9 cellular contexts compared by ENCODE assay signal in the genomic region with DNA sequence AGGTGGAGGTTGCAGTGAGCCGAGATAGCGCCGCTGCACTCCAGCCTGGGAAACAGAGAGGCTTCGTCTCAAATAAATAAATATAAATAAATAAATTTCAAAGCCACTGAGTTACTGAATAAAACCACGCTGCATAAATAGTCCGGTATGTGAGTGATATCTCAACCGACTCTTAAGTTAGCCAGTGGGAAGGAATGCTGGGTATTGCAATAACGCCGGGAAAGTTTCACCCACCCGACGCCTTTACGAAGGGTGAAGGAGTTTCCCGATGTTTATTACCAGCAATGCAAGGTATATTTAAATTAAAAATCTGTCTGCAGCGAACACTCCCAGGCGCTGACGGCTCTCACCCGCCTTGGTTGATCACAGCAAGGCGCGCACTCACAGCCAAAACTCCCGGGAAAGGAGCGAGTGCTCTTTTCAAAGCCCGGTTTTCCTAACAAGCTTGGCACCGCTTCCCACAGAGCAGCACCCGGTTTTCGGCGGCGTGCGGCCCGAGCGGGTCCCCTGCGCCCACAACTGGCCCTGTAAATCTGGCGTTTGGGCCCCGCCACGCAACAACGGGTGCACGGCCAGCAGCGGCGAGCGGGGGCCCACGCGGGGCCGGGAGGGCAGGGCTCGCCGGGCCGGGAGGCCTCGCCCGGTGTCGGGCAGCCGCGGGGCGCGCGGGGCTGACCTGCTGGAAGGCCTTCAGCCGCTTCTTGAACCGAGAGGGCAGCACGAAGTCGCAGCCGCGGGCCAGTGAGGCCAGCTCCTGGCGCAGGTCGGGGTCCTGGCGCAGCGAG. TPM values are rescaled to one million over a fixed set of nuclear protein-coding genes. Genes with fewer than 3 reads are reported as not detected.
DNase-seq lines count a peak whose midpoint lies in the region; ATAC-seq, FAIRE-seq and TF ChIP-seq lines count a peak whose summit lies in the region.
"Had no signal": no experiment of that assay in that cellular context is flagged by ENCODE, and none has a peak within 500 bp of the region (broad histone marks: within the 10 kb centered on the region; RNA-seq: fewer than 3 reads in every experiment).

No MANE protein-coding gene starts in this region.

- peak overlapping the region; percentile 57 to 79 (median 65) for H3K4me3 ChIP-seq in HepG2 (replicated peaks in 1 of 3; ENCODE audit: insufficient read depth in 1 of 3, low read depth in 2 of 3, low read length in 3 of 3)
- no peak overlapping the region for H3K4me3 ChIP-seq in right lobe of liver
- H3K4me3 ChIP-seq in coronary artery: peak overlapping the region; percentile 69
- no peak overlapping the region for H3K4me3 ChIP-seq in mesendoderm (ENCODE audit: low read length)
- H3K4me3 ChIP-seq in vagina: peak overlapping the region; percentile 45 to 51

- 20% methylated on average over 28 of the region's 63 CpGs for WGBS in HepG2 (ENCODE audit: low lambda C conversion rate)
- WGBS in right lobe of liver (ENCODE audit: insufficient coverage, low coverage, low lambda C conversion rate, missing lambda C conversion rate): 46% methylated on average over 17 of the region's 63 CpGs
- WGBS in mesendoderm (ENCODE audit: extremely low coverage, insufficient coverage, low lambda C conversion rate): no CpG with 5 or more reads among the region's 63 CpGs

- peak overlapping the region; percentile 67 for H3K56ac ChIP-seq in mesendoderm (ENCODE audit: low read length)

- POLR2A ChIA-PET in HepG2 (lab: Yijun Ruan, JAX): no interaction called here

- 0 out of 2 replicates have a peak, but pooled peaks cover 6% of the 10 kb centered on the region for H4K20me1 ChIP-seq in HepG2 (ENCODE audit: insufficient read depth, low read length)

- TF ChIP-seq RAD21 in HepG2 (CRISPR knock-in tag; IDR thresholded peaks at IDR 0.05): no peak

- no peaks in the 10 kb centered on the region; a peak in 1 of 5 replicates for H3K27me3 ChIP-seq in HepG2 (ENCODE audit: control insufficient read depth in 1 of 2, insufficient read depth in 2 of 2, low read length in 2 of 2)
- H3K27me3 ChIP-seq in right lobe of liver: no peaks in the 10 kb centered on the region
- peaks cover 7% of the 10 kb centered on the region for H3K27me3 ChIP-seq in mesendoderm (ENCODE audit: insufficient read depth, low read length, poor library complexity)
- H3K27me3 ChIP-seq in vagina: no peaks in the 10 kb centered on the region

- H3K4me1 ChIP-seq in HepG2 (ENCODE audit: insufficient read depth, low read length): peaks cover 27% of the 10 kb centered on the region
- no peaks in the 10 kb centered on the region for H3K4me1 ChIP-seq in right lobe of liver
- H3K4me1 ChIP-seq in mesendoderm (ENCODE audit: control insufficient read depth, low read depth, low read length): no peaks in the 10 kb centered on the region
- H3K4me1 ChIP-seq in vagina: peaks cover 22% of the 10 kb centered on the region

- ATAC-seq in HepG2 (no peak), right lobe of liver (no peak)

- H3K27ac ChIP-seq in HepG2 (ENCODE audit: extremely low read length, insufficient read depth, low read length) (no peak overlapping the region), right lobe of liver (no peak overlapping the region), coronary artery (no peak overlapping the region), mesendoderm (ENCODE audit: low read depth, low read length) (no peak overlapping the region), vagina (no peak overlapping the region)

- no peak for TF ChIP-seq CTCF in HepG2 (CRISPR knock-in tag; IDR thresholded peaks at IDR 0.05)
- TF ChIP-seq CTCF in right lobe of liver (IDR thresholded peaks at IDR 0.05): no peak
- TF ChIP-seq CTCF in coronary artery (IDR thresholded peaks at IDR 0.05): no peak
- TF ChIP-seq CTCF in vagina (IDR thresholded peaks at IDR 0.05): no peak

- H3K18ac ChIP-seq in mesendoderm (ENCODE audit: low read length): no peak overlapping the region

- no peak for DNase-seq in HepG2 (ENCODE audit: low spot score)
- no peak for DNase-seq in right lobe of liver
- DNase-seq in coronary artery (ENCODE audit: low spot score): no peak
- no peak for DNase-seq in mesendoderm
- no peak for DNase-seq in vagina (ENCODE audit: extremely low spot score in 2 of 2)
- no peak for DNase-seq in cortex of kidney (lab: John Stamatoyannopoulos, UW)
- DNase-seq in NCI-H69 (lab: John Stamatoyannopoulos, UW): no peak
- DNase-seq in SKM-1 (lab: John Stamatoyannopoulos, UW; ENCODE audit: unreplicated experiment): no peak
- DNase-seq: DMS53 had no signal

- peaks cover 2% of the 10 kb centered on the region for H3K79me1 ChIP-seq in mesendoderm (ENCODE audit: low read length)

- H3K79me2 ChIP-seq in HepG2 (ENCODE audit: insufficient read depth, low read length) (peaks cover 7% of the 10 kb centered on the region), mesendoderm (ENCODE audit: control insufficient read depth, insufficient read depth, low read length) (peaks cover 1% of the 10 kb centered on the region)

- H4K8ac ChIP-seq in mesendoderm (ENCODE audit: low read depth, low read length): no peak overlapping the region

- H4K5ac ChIP-seq in mesendoderm (ENCODE audit: low read length): no peak overlapping the region

- H3K36me3 ChIP-seq in HepG2 (replicated peaks in 1 of 2; ENCODE audit: control insufficient read depth in 1 of 2, insufficient read depth in 2 of 2, low read length in 2 of 2) (no peaks in the 10 kb centered on the region), right lobe of liver (no peaks in the 10 kb centered on the region), mesendoderm (ENCODE audit: control insufficient read depth, insufficient read depth, low read length) (no peaks in the 10 kb centered on the region), vagina (no peaks in the 10 kb centered on the region)

- H3K9me3 ChIP-seq in HepG2 (ENCODE audit: low read length) (no peaks in the 10 kb centered on the region), right lobe of liver (no peaks in the 10 kb centered on the region), vagina (no peaks in the 10 kb centered on the region)

- no peak overlapping the region for H2BK120ac ChIP-seq in mesendoderm (ENCODE audit: low read depth, low read length)

- intact Hi-C loops in HepG2 (cut with micrococcal nuclease; ENCODE audit: unreplicated experiment): loop anchor here (10.0 kb wide), 1 partner anchor 48 kb away; no protein-coding TSS in a partner anchor
- intact Hi-C loops in right lobe of liver (cut with DNase I): no loop called here
- intact Hi-C loops in vagina (cut with DNase I): no loop called here

- H2BK15ac ChIP-seq in mesendoderm (replicated peaks; ENCODE audit: low read depth): no peak overlapping the region

- CTCF ChIA-PET in HepG2 (lab: Yijun Ruan, JAX; ENCODE audit: low intra/inter-chr PET ratio, low total read pairs): no interaction called here

- no peak overlapping the region for H2AFZ ChIP-seq in HepG2 (ENCODE audit: low read length)

- TF ChIP-seq POLR2A in HepG2 (IDR thresholded peaks at IDR 0.05; ENCODE audit: insufficient read depth in 1 of 2, low read depth in 2 of 2, low read length in 2 of 2) (no peak), right lobe of liver (IDR thresholded peaks at IDR 0.05) (no peak), vagina (IDR thresholded peaks at IDR 0.05) (no peak)

- H2AK5ac ChIP-seq in mesendoderm (ENCODE audit: low read length): no peak overlapping the region

- no peak overlapping the region for H2BK5ac ChIP-seq in mesendoderm (ENCODE audit: low read length)

- H3K9ac ChIP-seq in HepG2 (ENCODE audit: insufficient read depth, low read depth, low read length): peak overlapping the region; percentile 43
- peak overlapping the region; percentile 72 for H3K9ac ChIP-seq in mesendoderm (ENCODE audit: low read length)

- TF ChIP-seq EP300 in HepG2 (IDR thresholded peaks at IDR 0.05; ENCODE audit: low read depth in 2 of 2, low read length in 2 of 2) (no peak), HepG2 (CRISPR knock-in tag; IDR thresholded peaks at IDR 0.05; ENCODE audit: borderline replicate concordance) (no peak)

- no peak overlapping the region for H3K4ac ChIP-seq in mesendoderm (ENCODE audit: low read depth, low read length)

- FAIRE-seq in HepG2 (lab: Jason Lieb, UNC): no peak

- H3K4me2 ChIP-seq in HepG2 (ENCODE audit: low read depth, low read length) (peak overlapping the region; percentile 87), mesendoderm (ENCODE audit: low read length) (peak overlapping the region; percentile 27)

- H3K23ac ChIP-seq in mesendoderm (ENCODE audit: low read length): no peak overlapping the region

- in situ Hi-C loops in HepG2 (cut with HindIII; ENCODE audit: extremely low pct_ligation_motif_present, low pct_unique_long_range_greater_than_20kb): no loop called here

- BruUV-seq in HepG2 (replicated peaks; lab: Mats Ljungman, UMichigan): no TSS peak

RNA-seq across cellular contexts. Expression of a gene that starts 13.7 kb away (rescaled TPM):
- 10.2 and 17.0 TPM in 2 replicates for total RNA-seq in HepG2 (2016; rRNA removed; fragmentation: Illumina TruSeq; extraction: Trizol)
- 40.0 and 45.6 TPM in 2 replicates for total RNA-seq in HepG2 (2016; cell fraction: cytosol; rRNA removed; fragmentation: Illumina TruSeq; extraction: Trizol; ENCODE audit: low read depth)
- total RNA-seq in HepG2 (2016; cell fraction: insoluble cytoplasmic fraction; rRNA removed; fragmentation: Illumina TruSeq; extraction: Trizol): 9.9 and 18.2 TPM in 2 replicates
- total RNA-seq in HepG2 (2016; cell fraction: membrane; rRNA removed; fragmentation: Illumina TruSeq; extraction: Trizol): 24.0 and 29.4 TPM in 2 replicates
- 16.8 and 20.3 TPM in 2 replicates for total RNA-seq in HepG2 (2016; cell fraction: nucleus; rRNA removed; fragmentation: Illumina TruSeq; extraction: Trizol)
- polyA plus RNA-seq in HepG2 (2011; rRNA removed): 21.4 and 26.0 TPM in 2 replicates
- polyA plus RNA-seq in HepG2 (2011; cell fraction: cytosol; rRNA removed): 12.7 and 19.9 TPM in 2 replicates
- 123 and 149 TPM in 2 replicates for polyA plus RNA-seq in HepG2 (2011; cell fraction: nucleus; rRNA removed)
- 9.5 and 14.7 TPM in 2 replicates for polyA plus RNA-seq in HepG2 (2012)
- polyA plus RNA-seq in HepG2 (2016; cell fraction: cytosol; fragmentation: Illumina TruSeq; extraction: Trizol; ENCODE audit: low read depth): 4.1 and 5.7 TPM in 2 replicates
- 11.5 and 12.7 TPM in 2 replicates for polyA plus RNA-seq in HepG2 (2016; cell fraction: insoluble cytoplasmic fraction; fragmentation: Illumina TruSeq; extraction: Trizol; ENCODE audit: low read depth)
- polyA plus RNA-seq in HepG2 (2016; cell fraction: membrane; fragmentation: Illumina TruSeq; extraction: Trizol; ENCODE audit: low read depth): 7.1 and 8.7 TPM in 2 replicates
- 43.6 and 49.3 TPM in 2 replicates for polyA plus RNA-seq in HepG2 (2016; cell fraction: nucleus; fragmentation: Illumina TruSeq; extraction: Trizol; ENCODE audit: insufficient read depth, low read depth)
- 25.0 and 39.8 TPM in 2 replicates for polyA minus RNA-seq in HepG2 (2011; rRNA and poly(A)+ RNA removed; ENCODE audit: low replicate concordance)
- polyA minus RNA-seq in HepG2 (2011; cell fraction: cytosol; rRNA and poly(A)+ RNA removed): 13.1 and 17.1 TPM in 2 replicates
- polyA minus RNA-seq in HepG2 (2011; cell fraction: nucleus; rRNA and poly(A)+ RNA removed): 23.4 and 29.1 TPM in 2 replicates
- 1 to 10 TPM; 4.2 to 6.3 (median 5.3) TPM for total RNA-seq in right lobe of liver
- polyA plus RNA-seq in mesendoderm (2013, experiment 1 of 2): 26.4 TPM
- polyA plus RNA-seq in mesendoderm (2013, experiment 2 of 2): 27.4 TPM
- total RNA-seq in vagina: 28.5 TPM

RNA-seq across cellular contexts. Expression of a gene that starts 54.5 kb away (rescaled TPM):
- 35.6 and 39.6 TPM in 2 replicates for total RNA-seq in HepG2 (2016; rRNA removed; fragmentation: Illumina TruSeq; extraction: Trizol)
- total RNA-seq in HepG2 (2016; cell fraction: cytosol; rRNA removed; fragmentation: Illumina TruSeq; extraction: Trizol; ENCODE audit: low read depth): 33.9 and 34.6 TPM in 2 replicates
- 32.3 and 41.0 TPM in 2 replicates for total RNA-seq in HepG2 (2016; cell fraction: insoluble cytoplasmic fraction; rRNA removed; fragmentation: Illumina TruSeq; extraction: Trizol)
- 50.6 and 52.4 TPM in 2 replicates for total RNA-seq in HepG2 (2016; cell fraction: membrane; rRNA removed; fragmentation: Illumina TruSeq; extraction: Trizol)
- 17.0 and 20.4 TPM in 2 replicates for total RNA-seq in HepG2 (2016; cell fraction: nucleus; rRNA removed; fragmentation: Illumina TruSeq; extraction: Trizol)
- 20.2 and 22.1 TPM in 2 replicates for polyA plus RNA-seq in HepG2 (2011; rRNA removed)
- polyA plus RNA-seq in HepG2 (2011; cell fraction: cytosol; rRNA removed): 18.4 and 31.3 TPM in 2 replicates
- 29.4 and 36.8 TPM in 2 replicates for polyA plus RNA-seq in HepG2 (2011; cell fraction: nucleus; rRNA removed)
- polyA plus RNA-seq in HepG2 (2012): 16.6 and 18.3 TPM in 2 replicates
- polyA plus RNA-seq in HepG2 (2016; cell fraction: cytosol; fragmentation: Illumina TruSeq; extraction: Trizol; ENCODE audit: low read depth): 46.6 and 50.3 TPM in 2 replicates
- polyA plus RNA-seq in HepG2 (2016; cell fraction: insoluble cytoplasmic fraction; fragmentation: Illumina TruSeq; extraction: Trizol; ENCODE audit: low read depth): 38.1 and 42.7 TPM in 2 replicates
- polyA plus RNA-seq in HepG2 (2016; cell fraction: membrane; fragmentation: Illumina TruSeq; extraction: Trizol; ENCODE audit: low read depth): 50.6 and 54.4 TPM in 2 replicates
- 41.5 and 48.9 TPM in 2 replicates for polyA plus RNA-seq in HepG2 (2016; cell fraction: nucleus; fragmentation: Illumina TruSeq; extraction: Trizol; ENCODE audit: insufficient read depth, low read depth)
- polyA minus RNA-seq in HepG2 (2011; rRNA and poly(A)+ RNA removed; ENCODE audit: low replicate concordance): 14.7 and 27.7 TPM in 2 replicates
- 10.6 and 14.2 TPM in 2 replicates for polyA minus RNA-seq in HepG2 (2011; cell fraction: cytosol; rRNA and poly(A)+ RNA removed)
- 4.7 and 7.2 TPM in 2 replicates for polyA minus RNA-seq in HepG2 (2011; cell fraction: nucleus; rRNA and poly(A)+ RNA removed)
- total RNA-seq in right lobe of liver: 10 to 100 TPM; 20.9 to 32.8 (median 23.2) TPM
- 38.4 TPM for polyA plus RNA-seq in mesendoderm (2013, experiment 1 of 2)
- 38.5 TPM for polyA plus RNA-seq in mesendoderm (2013, experiment 2 of 2)
- 30.9 TPM for total RNA-seq in vagina

Comparison
In these comparisons a context has a peak if more than half of its experiments do, and no peak if none do; other contexts are left out.
1. H3K4me3 ChIP-seq: peak in HepG2 (3 of 3), coronary artery (single experiment) and vagina (2 of 2); none in right lobe of liver (0 of 3) and mesendoderm (single experiment).